Comparison of ENCODE assay signal across 21 cellular contexts in the genomic region with DNA sequence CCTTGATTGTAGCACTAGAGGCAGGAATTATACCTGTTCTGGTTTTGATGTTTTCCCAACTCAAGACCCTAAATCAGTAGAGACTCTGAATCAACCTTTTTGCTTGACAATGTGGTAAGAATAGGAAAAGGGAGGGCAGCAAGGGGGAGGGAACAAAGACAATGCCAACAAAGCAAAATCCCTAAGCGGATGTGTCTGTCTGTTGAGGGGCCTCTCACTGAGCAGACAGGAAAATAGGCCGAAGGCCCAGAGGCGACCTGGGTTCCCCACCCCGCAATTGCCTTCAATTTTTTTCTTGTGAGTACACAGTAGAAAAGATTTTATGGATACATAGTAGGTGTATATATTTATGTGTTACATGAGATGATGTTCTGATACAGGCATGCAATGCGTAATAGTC.
DNase-seq lines count a peak whose midpoint lies in the region; ATAC-seq, FAIRE-seq and TF ChIP-seq lines count a peak whose summit lies in the region.
"Had no signal": no experiment of that assay in that cellular context is flagged by ENCODE, and none has a peak within 500 bp of the region (broad histone marks: within the 10 kb centered on the region; RNA-seq: fewer than 3 reads in every experiment).

No MANE protein-coding gene starts in this region.

- peak overlapping the region; percentile 34 for H3K27ac Mint-ChIP-seq in activated naive CD8-positive, alpha-beta T cell
- no peak overlapping the region for H3K27ac Mint-ChIP-seq in activated naive CD8-positive, alpha-beta T cell treated with anti-CD3 and anti-CD28 coated beads, Interleukin-2, amount 50 U/mL, for 24 hours
- H3K27ac Mint-ChIP-seq in astrocyte (ENCODE audit: unreplicated experiment), result peak overlapping the region; percentile 55
- H3K27ac Mint-ChIP-seq in effector memory CD8-positive, alpha-beta T cell, result no peak overlapping the region

- H3K79me2 ChIP-seq in astrocyte (ENCODE audit: insufficient read depth, low read length), result peaks cover 99% of the 10 kb centered on the region

- peaks cover 32% of the 10 kb centered on the region for H3K4me1 ChIP-seq in astrocyte (ENCODE audit: insufficient read depth, low read length)

- no peak overlapping the region for H3K4me3 ChIP-seq in astrocyte (ENCODE audit: insufficient read depth, low read depth, low read length)
- H3K4me3 ChIP-seq: testis had no signal

- H3K36me3 Mint-ChIP-seq in activated naive CD8-positive, alpha-beta T cell, result peaks cover 4% of the 10 kb centered on the region
- H3K36me3 Mint-ChIP-seq in activated naive CD8-positive, alpha-beta T cell treated with anti-CD3 and anti-CD28 coated beads, Interleukin-2, amount 50 U/mL, for 24 hours (ENCODE audit: low read depth), result no peaks in the 10 kb centered on the region
- H3K36me3 Mint-ChIP-seq in astrocyte (ENCODE audit: low read depth, unreplicated experiment), result no peaks in the 10 kb centered on the region
- peaks cover 2% of the 10 kb centered on the region for H3K36me3 Mint-ChIP-seq in effector memory CD8-positive, alpha-beta T cell (ENCODE audit: insufficient read depth)

- FAIRE-seq in astrocyte (lab: Jason Lieb, UNC), result no peak

- peaks cover 96% of the 10 kb centered on the region for H4K20me1 ChIP-seq in astrocyte (ENCODE audit: insufficient read depth, low read length)

- intact Hi-C loops in left ventricle myocardium superior (cut with micrococcal nuclease), result no loop called here

- H3K4me2 ChIP-seq in astrocyte (ENCODE audit: low read length), result no peak overlapping the region
- H3K4me2 ChIP-seq: SK-N-SH had no signal

- H3K27me3 Mint-ChIP-seq in activated naive CD8-positive, alpha-beta T cell, result no peaks in the 10 kb centered on the region
- H3K27me3 Mint-ChIP-seq in activated naive CD8-positive, alpha-beta T cell treated with anti-CD3 and anti-CD28 coated beads, Interleukin-2, amount 50 U/mL, for 24 hours, result no peaks in the 10 kb centered on the region
- H3K27me3 Mint-ChIP-seq in astrocyte (ENCODE audit: low read depth, unreplicated experiment), result no peaks in the 10 kb centered on the region
- H3K27me3 Mint-ChIP-seq in effector memory CD8-positive, alpha-beta T cell, result no peaks in the 10 kb centered on the region

- H3K27ac ChIP-seq in astrocyte (ENCODE audit: low read depth, low read length) (no peak overlapping the region), layer of hippocampus (ENCODE audit: low read depth, low read length) (peak overlapping the region; percentile 4)
- H3K27ac ChIP-seq: epithelial cell of prostate, foreskin keratinocyte, testis had no signal

- in situ Hi-C loops in GM13977 (cut with MboI; ENCODE audit: low pct_unique_long_range_greater_than_20kb, low sequenced_read_pairs, unreplicated experiment), result no loop called here

- no peak overlapping the region for H2AFZ ChIP-seq in astrocyte (ENCODE audit: low read depth, low read length)

- H3K9me3 Mint-ChIP-seq in activated naive CD8-positive, alpha-beta T cell (ENCODE audit: low read depth), result no peaks in the 10 kb centered on the region
- no peaks in the 10 kb centered on the region for H3K9me3 Mint-ChIP-seq in activated naive CD8-positive, alpha-beta T cell treated with anti-CD3 and anti-CD28 coated beads, Interleukin-2, amount 50 U/mL, for 24 hours
- no peaks in the 10 kb centered on the region for H3K9me3 Mint-ChIP-seq in astrocyte (ENCODE audit: unreplicated experiment)
- no peaks in the 10 kb centered on the region for H3K9me3 Mint-ChIP-seq in effector memory CD8-positive, alpha-beta T cell

- H3K4me3 Mint-ChIP-seq in activated naive CD8-positive, alpha-beta T cell, result peak overlapping the region; percentile 15
- H3K4me3 Mint-ChIP-seq in activated naive CD8-positive, alpha-beta T cell treated with anti-CD3 and anti-CD28 coated beads, Interleukin-2, amount 50 U/mL, for 24 hours, result no peak overlapping the region
- H3K4me3 Mint-ChIP-seq in astrocyte (ENCODE audit: unreplicated experiment), result no peak overlapping the region
- no peak overlapping the region for H3K4me3 Mint-ChIP-seq in effector memory CD8-positive, alpha-beta T cell

- no peak for DNase-seq in activated naive CD8-positive, alpha-beta T cell treated with anti-CD3 and anti-CD28 coated beads, Interleukin-2, amount 50 U/mL, for 24 hours
- no peak for DNase-seq in astrocyte (ENCODE audit: low read depth)
- no peak for DNase-seq in effector memory CD8-positive, alpha-beta T cell
- no peak for DNase-seq in GM19238 (ENCODE audit: insufficient read length, low spot score)
- DNase-seq in left ventricle myocardium superior, result no peak
- DNase-seq in GM13977 (ENCODE audit: low spot score), result no peak
- DNase-seq: activated gamma-delta T cell treated with Interleukin-2 at 50 U/mL for 16 hours; cortex of kidney; DMS53; foreskin keratinocyte; KG1; left cardiac atrium; NCI-H1092; NCI-H2029 treated with DMSO at 0.1 percent for 48 hours; NCI-H446 treated with DMSO at 0.1 percent for 48 hours; NK-92 treated with Interleukin-12 subunit alpha and Interleukin-12 subunit beta, amount 100 ng/mL, for 24 hours; SK-N-SH; testis had no signal

- peaks cover 83% of the 10 kb centered on the region for H3K4me1 Mint-ChIP-seq in activated naive CD8-positive, alpha-beta T cell (ENCODE audit: low read depth)
- H3K4me1 Mint-ChIP-seq in activated naive CD8-positive, alpha-beta T cell treated with anti-CD3 and anti-CD28 coated beads, Interleukin-2, amount 50 U/mL, for 24 hours, result peaks cover 85% of the 10 kb centered on the region
- H3K4me1 Mint-ChIP-seq in astrocyte (ENCODE audit: low read depth, unreplicated experiment), result peaks cover 71% of the 10 kb centered on the region
- peaks cover 49 to 66% of the 10 kb centered on the region in 2 donors for H3K4me1 Mint-ChIP-seq in effector memory CD8-positive, alpha-beta T cell (ENCODE audit: low read depth in 2 of 2)

- no peaks in the 10 kb centered on the region for H3K36me3 ChIP-seq in astrocyte (ENCODE audit: insufficient read depth, low read length)

- no peaks in the 10 kb centered on the region for H3K9me3 ChIP-seq in astrocyte (ENCODE audit: insufficient read depth, low read depth, low read length)
- H3K9me3 ChIP-seq: SK-N-SH, testis had no signal

- no peak for ATAC-seq in activated naive CD8-positive, alpha-beta T cell treated with anti-CD3 and anti-CD28 coated beads, Interleukin-2, amount 50 U/mL, for 24 hours
- ATAC-seq in effector memory CD8-positive, alpha-beta T cell (replicated peaks), result no peak
- no peak for ATAC-seq in left ventricle myocardium superior
- ATAC-seq: foreskin keratinocyte, left cardiac atrium had no signal

- no peaks in the 10 kb centered on the region for H3K27me3 ChIP-seq in astrocyte (ENCODE audit: insufficient read depth, low read length)
- no peaks in the 10 kb centered on the region for H3K27me3 ChIP-seq in layer of hippocampus (ENCODE audit: control insufficient read depth, insufficient read depth, low read length)
- H3K27me3 ChIP-seq: foreskin keratinocyte, testis had no signal

- TF ChIP-seq CTCF in astrocyte (IDR thresholded peaks at IDR 0.05; ENCODE audit: insufficient read depth, low read depth, low read length), result no peak
- no peak for TF ChIP-seq CTCF in GM13977 (IDR thresholded peaks at IDR 0.05; ENCODE audit: extremely low read depth, insufficient read depth, missing control alignments)

- H3K9ac ChIP-seq in astrocyte (ENCODE audit: low read length), result no peak overlapping the region
- H3K9ac ChIP-seq: SK-N-SH had no signal

Comparison
In these comparisons a context has a peak if more than half of its experiments do, and no peak if none do; other contexts are left out.
1. H3K27ac Mint-ChIP-seq: peak in activated naive CD8-positive, alpha-beta T cell (single experiment) and astrocyte (single experiment); none in activated naive CD8-positive, alpha-beta T cell treated with anti-CD3 and anti-CD28 coated beads, Interleukin-2, amount 50 U/mL, for 24 hours (single experiment) and effector memory CD8-positive, alpha-beta T cell (0 of 2).